ENCODE assay signal across 9 cellular contexts in genomic region chr2:24045511-24046508, GRCh38. TPM values are rescaled to one million over a fixed set of nuclear protein-coding genes. Genes with fewer than 3 reads are reported as not detected.
DNase-seq lines count a peak whose midpoint lies in the region; ATAC-seq, FAIRE-seq and TF ChIP-seq lines count a peak whose summit lies in the region.
"Had no signal": no experiment of that assay in that cellular context is flagged by ENCODE, and none has a peak within 500 bp of the region (broad histone marks: within the 10 kb centered on the region; RNA-seq: fewer than 3 reads in every experiment).

No MANE protein-coding gene starts in this region.

- H3K27me3 ChIP-seq in right cardiac atrium (ENCODE audit: control insufficient read depth, insufficient read depth) = no peaks in the 10 kb centered on the region
- H3K27me3 ChIP-seq in right atrium auricular region = no peaks in the 10 kb centered on the region
- no peaks in the 10 kb centered on the region for H3K27me3 ChIP-seq in pancreas

- no peak for ATAC-seq in right cardiac atrium
- no peak for ATAC-seq in activated CD8-positive, alpha-beta T cell treated with anti-CD3 and anti-CD28 coated beads for 36 hours
- no peak for ATAC-seq in pancreas

- no peak for FAIRE-seq in pancreas (lab: Jason Lieb, UNC)
- FAIRE-seq: islet of Langerhans had no signal

- H3K9me3 ChIP-seq in right cardiac atrium (ENCODE audit: control insufficient read depth, low read length) (no peaks in the 10 kb centered on the region), right atrium auricular region (no peaks in the 10 kb centered on the region), pancreas (no peaks in the 10 kb centered on the region)

- no peak for TF ChIP-seq CTCF in right atrium auricular region (IDR thresholded peaks at IDR 0.05)
- no peak for TF ChIP-seq CTCF in activated CD8-positive, alpha-beta T cell treated with anti-CD3 and anti-CD28 coated beads for 36 hours (IDR thresholded peaks at IDR 0.05)
- no peak for TF ChIP-seq CTCF in type B pancreatic cell (conservative IDR thresholded peaks at IDR 0.05)
- TF ChIP-seq CTCF in pancreas (IDR thresholded peaks at IDR 0.05) = no peak
- no peak for TF ChIP-seq CTCF in GM10248 (IDR thresholded peaks at IDR 0.05; ENCODE audit: control extremely low read depth, extremely low read depth, low read depth, missing control alignments)

- peaks cover 25% of the 10 kb centered on the region for H3K4me1 Mint-ChIP-seq in activated CD8-positive, alpha-beta T cell treated with anti-CD3 and anti-CD28 coated beads for 36 hours (ENCODE audit: low read depth)
- H3K4me1 Mint-ChIP-seq in type B pancreatic cell (ENCODE audit: unreplicated experiment) = peaks cover 15% of the 10 kb centered on the region

- CTCF ChIA-PET in activated CD8-positive, alpha-beta T cell treated with anti-CD3 and anti-CD28 coated beads for 36 hours (lab: Charles Lee) = interaction anchor here (2.3 kb wide), 1 partner anchor 38 kb away, joined by 17 read pairs; the partner anchor contains the start of gene TP53I3
- CTCF ChIA-PET in GM10248 (lab: Yijun Ruan, JAX) = interaction anchor here (0.7 to 1.8 kb wide), 2 partner anchors 118 to 119 kb away, joined by 3 to 9 read pairs; partner anchors contain the start of gene ATAD2B

- H3K36me3 ChIP-seq in right atrium auricular region (no peaks in the 10 kb centered on the region), pancreas (no peaks in the 10 kb centered on the region)

- H3K4me3 ChIP-seq in right cardiac atrium (ENCODE audit: low read length) = peak overlapping the region; percentile 58
- H3K4me3 ChIP-seq in right atrium auricular region = no peak overlapping the region
- H3K4me3 ChIP-seq in pancreas = peak overlapping the region in 1 of 4 donors; percentile 57

- intact Hi-C loops in right cardiac atrium (cut with DNase I) = no loop called here
- intact Hi-C loops in activated CD8-positive, alpha-beta T cell treated with anti-CD3 and anti-CD28 coated beads for 36 hours (cut with micrococcal nuclease) = no loop called here
- intact Hi-C loops in pancreas (cut with DNase I) = no loop called here

- no peak overlapping the region for H3K27ac Mint-ChIP-seq in activated CD8-positive, alpha-beta T cell treated with anti-CD3 and anti-CD28 coated beads for 36 hours
- no peak overlapping the region for H3K27ac Mint-ChIP-seq in type B pancreatic cell

- peak overlapping the region; percentile 96 for H3K4me3 Mint-ChIP-seq in activated CD8-positive, alpha-beta T cell treated with anti-CD3 and anti-CD28 coated beads for 36 hours
- peak overlapping the region; percentile 100 for H3K4me3 Mint-ChIP-seq in type B pancreatic cell

- no peaks in the 10 kb centered on the region for H3K36me3 Mint-ChIP-seq in activated CD8-positive, alpha-beta T cell treated with anti-CD3 and anti-CD28 coated beads for 36 hours (ENCODE audit: low read depth)
- peaks cover 8% of the 10 kb centered on the region for H3K36me3 Mint-ChIP-seq in type B pancreatic cell

- H3K27ac ChIP-seq in right cardiac atrium (ENCODE audit: low read length) (no peak overlapping the region), right atrium auricular region (no peak overlapping the region), pancreas (no peak overlapping the region)

- peaks cover 2% of the 10 kb centered on the region for H3K4me1 ChIP-seq in right cardiac atrium (ENCODE audit: control insufficient read depth, insufficient read depth, low read length)
- H3K4me1 ChIP-seq in right atrium auricular region = peaks cover 0 to 26% of the 10 kb centered on the region in 2 donors
- peaks cover 0 to 17% (median 0%) of the 10 kb centered on the region in 3 donors for H3K4me1 ChIP-seq in pancreas

- WGBS in right cardiac atrium = 85% methylated on average over 11 of the region's 11 CpGs
- 71 to 76% methylated on average over 11 of the region's 11 CpGs for WGBS in pancreas, 2 donors

- DNase-seq in right cardiac atrium (no peak), right atrium auricular region (ENCODE audit: low spot score) (no peak), left kidney (ENCODE audit: low read depth, low spot score) (peak; percentile 16), type B pancreatic cell (ENCODE audit: extremely low spot score, unreplicated experiment) (no peak), anterior cingulate cortex (lab: John Stamatoyannopoulos, UW) (no peak), pancreas (no peak), GM10248 (ENCODE audit: extremely low spot score) (no peak)
- no peak for DNase-seq in activated CD8-positive, alpha-beta T cell treated with anti-CD3 and anti-CD28 coated beads for 36 hours

- H3K9me3 Mint-ChIP-seq in activated CD8-positive, alpha-beta T cell treated with anti-CD3 and anti-CD28 coated beads for 36 hours = no peaks in the 10 kb centered on the region
- H3K9me3 Mint-ChIP-seq in type B pancreatic cell = no peaks in the 10 kb centered on the region

- POLR2A ChIA-PET in activated CD8-positive, alpha-beta T cell treated with anti-CD3 and anti-CD28 coated beads for 36 hours (lab: Charles Lee) = interaction anchor here (0.7 to 1.5 kb wide), 2 partner anchors 31 to 227 kb away, joined by 3 read pairs; partner anchors contain the start of gene SF3B6
- POLR2A ChIA-PET in GM10248 (lab: Yijun Ruan, JAX) = no interaction called here

- no peaks in the 10 kb centered on the region for H3K27me3 Mint-ChIP-seq in activated CD8-positive, alpha-beta T cell treated with anti-CD3 and anti-CD28 coated beads for 36 hours
- no peaks in the 10 kb centered on the region for H3K27me3 Mint-ChIP-seq in type B pancreatic cell

RNA-seq across cellular contexts. Expression of gene WDCP, which starts 1.4 kb away (rescaled TPM):
- total RNA-seq in right cardiac atrium = 1 to 10 TPM; 5.5 to 7.3 (median 6.2) TPM
- polyA plus RNA-seq in right cardiac atrium = 2.1 TPM
- 1 to 10 TPM; 2.7 to 3.6 TPM for total RNA-seq in right atrium auricular region
- total RNA-seq in activated CD8-positive, alpha-beta T cell treated with anti-CD3 and anti-CD28 coated beads for 36 hours = 10 to 100 TPM; 20.2 to 23.0 TPM
- 12.3 and 24.6 TPM in 2 replicates for total RNA-seq in type B pancreatic cell (ENCODE audit: low replicate concordance)
- total RNA-seq in pancreas = 1 to 10 TPM; 2.2 to 8.5 (median 3.1) TPM
- 1 to 10 TPM in 1 of 2 donors, under 1 TPM in 1; 0.84 to 1.7 TPM for polyA plus RNA-seq in pancreas

RNA-seq across cellular contexts. Expression of gene FKBP1B, which starts 3.7 kb away (rescaled TPM):
- total RNA-seq in right cardiac atrium (1 to 10 TPM; 2.7 to 5.1 (median 4.2) TPM), right atrium auricular region (1 to 10 TPM; 5.0 to 8.5 TPM), type B pancreatic cell (ENCODE audit: low replicate concordance) (19.0 and 23.0 TPM in 2 replicates), pancreas (1 to 10 TPM; 2.6 to 8.1 (median 4.4) TPM)
- polyA plus RNA-seq in right cardiac atrium (4.3 TPM), pancreas (10 to 100 TPM in 1 of 2 donors, 1 to 10 TPM in 1; 9.9 to 25.6 TPM)
- total RNA-seq in activated CD8-positive, alpha-beta T cell treated with anti-CD3 and anti-CD28 coated beads for 36 hours = 1 to 10 TPM; 1.3 to 1.7 TPM

RNA-seq across cellular contexts. Expression of gene SF3B6, which starts 30.3 kb away (rescaled TPM):
- total RNA-seq in right cardiac atrium (10 to 100 TPM; 54.7 to 59.2 (median 58.3) TPM), right atrium auricular region (10 to 100 TPM; 71.2 to 74.8 TPM), type B pancreatic cell (ENCODE audit: low replicate concordance) (102 TPM in 2 replicates), pancreas (10 to 100 TPM; 16.7 to 35.7 (median 29.2) TPM)
- polyA plus RNA-seq in right cardiac atrium (101 TPM), pancreas (10 to 100 TPM; 35.6 to 65.4 TPM)
- total RNA-seq in activated CD8-positive, alpha-beta T cell treated with anti-CD3 and anti-CD28 coated beads for 36 hours = 100 to 1,000 TPM; 141 to 144 TPM

RNA-seq across cellular contexts. Expression of gene MFSD2B, which starts 35.9 kb away (rescaled TPM):
- total RNA-seq in right cardiac atrium = under 1 TPM in 2 of 4 donors, not detected in 2; 0.19 to 0.51 TPM
- polyA plus RNA-seq in right cardiac atrium = 0.18 TPM
- under 1 TPM in 1 of 2 donors, not detected in 1; 0.30 TPM for total RNA-seq in right atrium auricular region
- total RNA-seq in activated CD8-positive, alpha-beta T cell treated with anti-CD3 and anti-CD28 coated beads for 36 hours = under 1 TPM; 0.25 to 0.32 TPM
- total RNA-seq in type B pancreatic cell (ENCODE audit: low replicate concordance) = 0.24 TPM in 1 of 2 replicates, not detected in the other
- under 1 TPM in 2 of 6 donors, not detected in 4; 0.12 to 0.47 TPM for total RNA-seq in pancreas
- polyA plus RNA-seq in pancreas = under 1 TPM in 1 of 2 donors, not detected in 1; 0.07 TPM

RNA-seq across cellular contexts. Expression of gene TP53I3, which starts 38.8 kb away (rescaled TPM):
- total RNA-seq in right cardiac atrium = 1 to 10 TPM; 6.0 to 9.7 (median 7.3) TPM
- 13.1 TPM for polyA plus RNA-seq in right cardiac atrium
- 1 to 10 TPM; 8.0 to 8.7 TPM for total RNA-seq in right atrium auricular region
- total RNA-seq in activated CD8-positive, alpha-beta T cell treated with anti-CD3 and anti-CD28 coated beads for 36 hours = 1 to 10 TPM; 1.8 to 2.6 TPM
- total RNA-seq in type B pancreatic cell (ENCODE audit: low replicate concordance) = 63.4 and 74.0 TPM in 2 replicates
- 10 to 100 TPM; 17.0 to 30.2 (median 21.6) TPM for total RNA-seq in pancreas
- 10 to 100 TPM; 39.8 to 43.0 TPM for polyA plus RNA-seq in pancreas
